ENCODE assay signal across 8 cellular contexts in the genomic region with DNA sequence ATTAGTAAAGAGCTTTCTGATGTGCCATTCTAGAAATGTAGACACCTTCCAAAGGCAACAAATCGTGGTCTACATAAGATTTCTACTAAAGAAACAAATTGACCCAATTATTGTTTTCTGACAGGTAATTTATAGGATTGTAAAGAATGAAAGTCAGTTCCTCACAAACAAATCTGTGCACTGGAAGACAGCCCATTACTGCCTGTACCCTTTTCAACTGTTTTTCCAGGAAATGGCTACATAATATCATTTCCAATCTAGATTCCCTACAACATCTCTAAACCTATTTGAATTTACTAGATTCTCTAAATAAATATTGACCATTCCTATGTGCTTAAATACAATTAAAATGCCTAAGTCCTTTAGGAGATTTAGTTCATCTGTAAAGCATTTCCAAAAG.
"Had no signal": no experiment of that assay in that cellular context is flagged by ENCODE, and none has a peak within 500 bp of the region (broad histone marks: within the 10 kb centered on the region; RNA-seq: fewer than 3 reads in every experiment).

No MANE protein-coding gene starts in this region.

- H3K4me1 ChIP-seq: HAP-1 had no signal

- ATAC-seq: HCT116, HepG2 had no signal

- H3K9ac ChIP-seq: GM23248 had no signal

- H3K4me3 ChIP-seq: GM23248, HAP-1 had no signal

- H2AFZ ChIP-seq: GM23248 had no signal

- H3K9me3 ChIP-seq: HAP-1 had no signal

- DNase-seq: GM23248, GOT3, H7, HFFc6 had no signal

- H3K27ac ChIP-seq: GM23248, HL-60 had no signal

- H3K36me3 ChIP-seq: HAP-1 had no signal
